In genomic region chr12:124381454-124382207, GRCh38 we compare ENCODE assay signal across 9 cellular contexts.
DNase-seq lines count a peak whose midpoint lies in the region; ATAC-seq lines count a peak whose summit lies in the region.
"Had no signal": no experiment of that assay in that cellular context is flagged by ENCODE, and none has a peak within 500 bp of the region (broad histone marks: within the 10 kb centered on the region; RNA-seq: fewer than 3 reads in every experiment).

No MANE protein-coding gene starts in this region.

- H3K4me3 ChIP-seq in endocrine pancreas (ENCODE audit: control insufficient read depth, insufficient read depth, low read length) (no peak overlapping the region), muscle layer of colon (ENCODE audit: low read depth in 1 of 2, low read length in 2 of 2) (peak overlapping the region in 1 of 2 donors; percentile 5)

- peaks cover 5% of the 10 kb centered on the region for H3K36me3 ChIP-seq in endocrine pancreas (ENCODE audit: control insufficient read depth, insufficient read depth, low read length)
- H3K36me3 ChIP-seq in muscle layer of colon (ENCODE audit: insufficient read depth, low read length): peaks cover 68% of the 10 kb centered on the region

- no peaks in the 10 kb centered on the region for H3K9me3 Mint-ChIP-seq in activated naive CD8-positive, alpha-beta T cell treated with anti-CD3 and anti-CD28 coated beads, Interleukin-2, amount 10 ng/mL, durations not matched to agents 7 days and 5 days
- H3K9me3 Mint-ChIP-seq in activated naive CD8-positive, alpha-beta T cell treated with anti-CD3 and anti-CD28 coated beads for 36 hours: no peaks in the 10 kb centered on the region
- H3K9me3 Mint-ChIP-seq: CD4-positive, CD25-positive, alpha-beta regulatory T cell had no signal

- H3K27ac Mint-ChIP-seq in activated naive CD8-positive, alpha-beta T cell treated with anti-CD3 and anti-CD28 coated beads, Interleukin-2, amount 10 ng/mL, durations not matched to agents 7 days and 5 days: peak overlapping the region; percentile 10
- no peak overlapping the region for H3K27ac Mint-ChIP-seq in activated naive CD8-positive, alpha-beta T cell treated with anti-CD3 and anti-CD28 coated beads for 36 hours

- H3K9me3 ChIP-seq in endocrine pancreas (ENCODE audit: control insufficient read depth, low read length): no peaks in the 10 kb centered on the region
- H3K9me3 ChIP-seq in muscle layer of colon (ENCODE audit: low read length): no peaks in the 10 kb centered on the region

- DNase-seq in activated naive CD8-positive, alpha-beta T cell treated with anti-CD3 and anti-CD28 coated beads, Interleukin-2, amount 10 ng/mL, durations not matched to agents 7 days and 5 days: no peak
- no peak for DNase-seq in activated naive CD8-positive, alpha-beta T cell treated with anti-CD3 and anti-CD28 coated beads for 36 hours
- no peak for DNase-seq in middle frontal gyrus (ENCODE audit: extremely low spot score, low spot score)
- no peak for DNase-seq in NCI-H2171 (lab: John Stamatoyannopoulos, UW)
- no peak for DNase-seq in effector CD4-positive, alpha-beta T cell
- DNase-seq: CD4-positive, CD25-positive, alpha-beta regulatory T cell had no signal

- no peaks in the 10 kb centered on the region for H3K4me1 Mint-ChIP-seq in activated naive CD8-positive, alpha-beta T cell treated with anti-CD3 and anti-CD28 coated beads, Interleukin-2, amount 10 ng/mL, durations not matched to agents 7 days and 5 days
- no peaks in the 10 kb centered on the region for H3K4me1 Mint-ChIP-seq in activated naive CD8-positive, alpha-beta T cell treated with anti-CD3 and anti-CD28 coated beads for 36 hours

- peak overlapping the region; percentile 88 for H3K27ac ChIP-seq in muscle layer of colon (ENCODE audit: low read depth, low read length)

- peaks cover 2% of the 10 kb centered on the region for H3K36me3 Mint-ChIP-seq in activated naive CD8-positive, alpha-beta T cell treated with anti-CD3 and anti-CD28 coated beads, Interleukin-2, amount 10 ng/mL, durations not matched to agents 7 days and 5 days
- peaks cover 3% of the 10 kb centered on the region for H3K36me3 Mint-ChIP-seq in activated naive CD8-positive, alpha-beta T cell treated with anti-CD3 and anti-CD28 coated beads for 36 hours

- POLR2A ChIA-PET in activated naive CD8-positive, alpha-beta T cell treated with anti-CD3 and anti-CD28 coated beads, Interleukin-2, amount 10 ng/mL, durations not matched to agents 7 days and 5 days (lab: Charles Lee): no interaction called here

- peak overlapping the region; percentile 43 for H3K9ac ChIP-seq in endocrine pancreas (ENCODE audit: control insufficient read depth, insufficient read depth, low read length)
- H3K9ac ChIP-seq in muscle layer of colon (ENCODE audit: low read length): peak overlapping the region; percentile 35

- H3K4me1 ChIP-seq in endocrine pancreas (ENCODE audit: control insufficient read depth, insufficient read depth, low read length) (no peaks in the 10 kb centered on the region), muscle layer of colon (ENCODE audit: insufficient read depth, low read length) (peaks cover 66% of the 10 kb centered on the region)

- H3K27me3 ChIP-seq in endocrine pancreas (ENCODE audit: control insufficient read depth, insufficient read depth, low read length) (no peaks in the 10 kb centered on the region), muscle layer of colon (ENCODE audit: control insufficient read depth in 1 of 2, insufficient read depth in 2 of 2, low read length in 2 of 2) (no peaks in the 10 kb centered on the region)

- H3K27me3 Mint-ChIP-seq in activated naive CD8-positive, alpha-beta T cell treated with anti-CD3 and anti-CD28 coated beads, Interleukin-2, amount 10 ng/mL, durations not matched to agents 7 days and 5 days: no peaks in the 10 kb centered on the region
- H3K27me3 Mint-ChIP-seq in activated naive CD8-positive, alpha-beta T cell treated with anti-CD3 and anti-CD28 coated beads for 36 hours: no peaks in the 10 kb centered on the region
- H3K27me3 Mint-ChIP-seq: CD4-positive, CD25-positive, alpha-beta regulatory T cell had no signal

- H3K4me3 Mint-ChIP-seq in activated naive CD8-positive, alpha-beta T cell treated with anti-CD3 and anti-CD28 coated beads, Interleukin-2, amount 10 ng/mL, durations not matched to agents 7 days and 5 days: no peak overlapping the region
- H3K4me3 Mint-ChIP-seq in activated naive CD8-positive, alpha-beta T cell treated with anti-CD3 and anti-CD28 coated beads for 36 hours: no peak overlapping the region
- H3K4me3 Mint-ChIP-seq: CD4-positive, CD25-positive, alpha-beta regulatory T cell had no signal

- ATAC-seq in activated naive CD8-positive, alpha-beta T cell treated with anti-CD3 and anti-CD28 coated beads, Interleukin-2, amount 10 ng/mL, durations not matched to agents 7 days and 5 days (ENCODE audit: low read depth): no peak
- ATAC-seq in GM21526 (IDR thresholded peaks at IDR 0.05; ENCODE audit: low FRiP score, unreplicated experiment): no peak
